In genomic region chr2:168976034-168976654, GRCh38 we compare ENCODE assay signal across 1 cellular context.
TF ChIP-seq lines count a peak whose summit lies in the region.

No MANE protein-coding gene starts in this region.

TF ChIP-seq in K562, 482 proteins besides CTCF, POLR2A, EP300 and RAD21 (continued from another document and continues in another):
- TF ChIP-seq CHD7 (IDR thresholded peaks at IDR 0.05; ENCODE audit: low read depth, low read length) (no peak), NR2F6 (CRISPR knock-in tag; IDR thresholded peaks at IDR 0.05) (no peak), SREBF1 (IDR thresholded peaks at IDR 0.05; ENCODE audit: borderline replicate concordance, low read depth, low read length) (no peak), ASH1L (IDR thresholded peaks at IDR 0.05; ENCODE audit: borderline replicate concordance, low read depth, partially characterized antibody) (no peak), U2AF2 (optimal IDR thresholded peaks at IDR 0.05; ENCODE audit: low read depth, low read length) (no peak), RBM17 (IDR thresholded peaks at IDR 0.05; ENCODE audit: borderline replicate concordance, low read depth, low read length) (no peak), MTA2 (IDR thresholded peaks at IDR 0.05; ENCODE audit: low read depth) (peak; percentile 99), KAT8 (IDR thresholded peaks at IDR 0.05; ENCODE audit: low read depth) (no peak), ZNF75A (CRISPR knock-in tag; IDR thresholded peaks at IDR 0.05) (no peak), ILF3 (IDR thresholded peaks at IDR 0.05; ENCODE audit: borderline replicate concordance) (peak; percentile 78), BCOR (IDR thresholded peaks at IDR 0.05) (peak; percentile 96), FOSL1 (tag; conservative IDR thresholded peaks at IDR 0.05) (peak; percentile 91), YY1 (IDR thresholded peaks at IDR 0.05; ENCODE audit: borderline replicate concordance in 1 of 3, control insufficient read depth in 1 of 3, extremely low read depth in 1 of 3, insufficient read depth in 3 of 3, insufficient read length in 1 of 3, insufficient replicate concordance in 2 of 3, low read depth in 1 of 3, low read length in 2 of 3) (no peak), E4F1 (CRISPR knock-in tag; IDR thresholded peaks at IDR 0.05; ENCODE audit: borderline replicate concordance) (no peak), ZNF584 (CRISPR knock-in tag; IDR thresholded peaks at IDR 0.05; ENCODE audit: low read depth) (no peak; the same call in none of the 2 replicates), ZNF644 (tag; IDR thresholded peaks at IDR 0.05; ENCODE audit: low read depth) (peak; percentile 93), ZNF311 (CRISPR knock-in tag; IDR thresholded peaks at IDR 0.05) (peak; percentile 78; the same call in 1 of the 2 replicates), HNRNPL (IDR thresholded peaks at IDR 0.05; ENCODE audit: low read depth, low read length) (no peak), BMI1 (IDR thresholded peaks at IDR 0.05; ENCODE audit: low read length) (no peak), TCF7 (IDR thresholded peaks at IDR 0.05; ENCODE audit: borderline replicate concordance) (no peak), ZBED1 (IDR thresholded peaks at IDR 0.05) (peak; percentile 82; the same call in 1 of the 2 replicates), ZNF699 (CRISPR knock-in tag; IDR thresholded peaks at IDR 0.05; ENCODE audit: insufficient replicate concordance) (no peak)
- TF ChIP-seq, protein P1, sequence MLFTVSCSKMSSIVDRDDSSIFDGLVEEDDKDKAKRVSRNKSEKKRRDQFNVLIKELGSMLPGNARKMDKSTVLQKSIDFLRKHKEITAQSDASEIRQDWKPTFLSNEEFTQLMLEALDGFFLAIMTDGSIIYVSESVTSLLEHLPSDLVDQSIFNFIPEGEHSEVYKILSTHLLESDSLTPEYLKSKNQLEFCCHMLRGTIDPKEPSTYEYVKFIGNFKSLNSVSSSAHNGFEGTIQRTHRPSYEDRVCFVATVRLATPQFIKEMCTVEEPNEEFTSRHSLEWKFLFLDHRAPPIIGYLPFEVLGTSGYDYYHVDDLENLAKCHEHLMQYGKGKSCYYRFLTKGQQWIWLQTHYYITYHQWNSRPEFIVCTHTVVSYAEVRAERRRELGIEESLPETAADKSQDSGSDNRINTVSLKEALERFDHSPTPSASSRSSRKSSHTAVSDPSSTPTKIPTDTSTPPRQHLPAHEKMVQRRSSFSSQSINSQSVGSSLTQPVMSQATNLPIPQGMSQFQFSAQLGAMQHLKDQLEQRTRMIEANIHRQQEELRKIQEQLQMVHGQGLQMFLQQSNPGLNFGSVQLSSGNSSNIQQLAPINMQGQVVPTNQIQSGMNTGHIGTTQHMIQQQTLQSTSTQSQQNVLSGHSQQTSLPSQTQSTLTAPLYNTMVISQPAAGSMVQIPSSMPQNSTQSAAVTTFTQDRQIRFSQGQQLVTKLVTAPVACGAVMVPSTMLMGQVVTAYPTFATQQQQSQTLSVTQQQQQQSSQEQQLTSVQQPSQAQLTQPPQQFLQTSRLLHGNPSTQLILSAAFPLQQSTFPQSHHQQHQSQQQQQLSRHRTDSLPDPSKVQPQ (CRISPR knock-in tag; IDR thresholded peaks at IDR 0.05; ENCODE audit: borderline replicate concordance) = no peak
- TF ChIP-seq, protein P2, sequence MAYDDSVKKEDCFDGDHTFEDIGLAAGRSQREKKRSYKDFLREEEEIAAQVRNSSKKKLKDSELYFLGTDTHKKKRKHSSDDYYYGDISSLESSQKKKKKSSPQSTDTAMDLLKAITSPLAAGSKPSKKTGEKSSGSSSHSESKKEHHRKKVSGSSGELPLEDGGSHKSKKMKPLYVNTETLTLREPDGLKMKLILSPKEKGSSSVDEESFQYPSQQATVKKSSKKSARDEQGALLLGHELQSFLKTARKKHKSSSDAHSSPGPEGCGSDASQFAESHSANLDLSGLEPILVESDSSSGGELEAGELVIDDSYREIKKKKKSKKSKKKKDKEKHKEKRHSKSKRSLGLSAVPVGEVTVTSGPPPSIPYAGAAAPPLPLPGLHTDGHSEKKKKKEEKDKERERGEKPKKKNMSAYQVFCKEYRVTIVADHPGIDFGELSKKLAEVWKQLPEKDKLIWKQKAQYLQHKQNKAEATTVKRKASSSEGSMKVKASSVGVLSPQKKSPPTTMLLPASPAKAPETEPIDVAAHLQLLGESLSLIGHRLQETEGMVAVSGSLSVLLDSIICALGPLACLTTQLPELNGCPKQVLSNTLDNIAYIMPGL (CRISPR knock-in tag; IDR thresholded peaks at IDR 0.05) = no peak
- TF ChIP-seq, protein P3, sequence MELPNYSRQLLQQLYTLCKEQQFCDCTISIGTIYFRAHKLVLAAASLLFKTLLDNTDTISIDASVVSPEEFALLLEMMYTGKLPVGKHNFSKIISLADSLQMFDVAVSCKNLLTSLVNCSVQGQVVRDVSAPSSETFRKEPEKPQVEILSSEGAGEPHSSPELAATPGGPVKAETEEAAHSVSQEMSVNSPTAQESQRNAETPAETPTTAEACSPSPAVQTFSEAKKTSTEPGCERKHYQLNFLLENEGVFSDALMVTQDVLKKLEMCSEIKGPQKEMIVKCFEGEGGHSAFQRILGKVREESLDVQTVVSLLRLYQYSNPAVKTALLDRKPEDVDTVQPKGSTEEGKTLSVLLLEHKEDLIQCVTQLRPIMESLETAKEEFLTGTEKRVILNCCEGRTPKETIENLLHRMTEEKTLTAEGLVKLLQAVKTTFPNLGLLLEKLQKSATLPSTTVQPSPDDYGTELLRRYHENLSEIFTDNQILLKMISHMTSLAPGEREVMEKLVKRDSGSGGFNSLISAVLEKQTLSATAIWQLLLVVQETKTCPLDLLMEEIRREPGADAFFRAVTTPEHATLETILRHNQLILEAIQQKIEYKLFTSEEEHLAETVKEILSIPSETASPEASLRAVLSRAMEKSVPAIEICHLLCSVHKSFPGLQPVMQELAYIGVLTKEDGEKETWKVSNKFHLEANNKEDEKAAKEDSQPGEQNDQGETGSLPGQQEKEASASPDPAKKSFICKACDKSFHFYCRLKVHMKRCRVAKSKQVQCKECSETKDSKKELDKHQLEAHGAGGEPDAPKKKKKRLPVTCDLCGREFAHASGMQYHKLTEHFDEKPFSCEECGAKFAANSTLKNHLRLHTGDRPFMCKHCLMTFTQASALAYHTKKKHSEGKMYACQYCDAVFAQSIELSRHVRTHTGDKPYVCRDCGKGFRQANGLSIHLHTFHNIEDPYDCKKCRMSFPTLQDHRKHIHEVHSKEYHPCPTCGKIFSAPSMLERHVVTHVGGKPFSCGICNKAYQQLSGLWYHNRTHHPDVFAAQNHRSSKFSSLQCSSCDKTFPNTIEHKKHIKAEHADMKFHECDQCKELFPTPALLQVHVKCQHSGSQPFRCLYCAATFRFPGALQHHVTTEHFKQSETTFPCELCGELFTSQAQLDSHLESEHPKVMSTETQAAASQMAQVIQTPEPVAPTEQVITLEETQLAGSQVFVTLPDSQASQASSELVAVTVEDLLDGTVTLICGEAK (IDR thresholded peaks at IDR 0.05) = peak; percentile 60; the same call in 1 of the 2 replicates
- TF ChIP-seq, protein P3 (CRISPR knock-in tag; IDR thresholded peaks at IDR 0.05) = peak; percentile 66
